8 cellular contexts compared by ENCODE assay signal in the genomic region with DNA sequence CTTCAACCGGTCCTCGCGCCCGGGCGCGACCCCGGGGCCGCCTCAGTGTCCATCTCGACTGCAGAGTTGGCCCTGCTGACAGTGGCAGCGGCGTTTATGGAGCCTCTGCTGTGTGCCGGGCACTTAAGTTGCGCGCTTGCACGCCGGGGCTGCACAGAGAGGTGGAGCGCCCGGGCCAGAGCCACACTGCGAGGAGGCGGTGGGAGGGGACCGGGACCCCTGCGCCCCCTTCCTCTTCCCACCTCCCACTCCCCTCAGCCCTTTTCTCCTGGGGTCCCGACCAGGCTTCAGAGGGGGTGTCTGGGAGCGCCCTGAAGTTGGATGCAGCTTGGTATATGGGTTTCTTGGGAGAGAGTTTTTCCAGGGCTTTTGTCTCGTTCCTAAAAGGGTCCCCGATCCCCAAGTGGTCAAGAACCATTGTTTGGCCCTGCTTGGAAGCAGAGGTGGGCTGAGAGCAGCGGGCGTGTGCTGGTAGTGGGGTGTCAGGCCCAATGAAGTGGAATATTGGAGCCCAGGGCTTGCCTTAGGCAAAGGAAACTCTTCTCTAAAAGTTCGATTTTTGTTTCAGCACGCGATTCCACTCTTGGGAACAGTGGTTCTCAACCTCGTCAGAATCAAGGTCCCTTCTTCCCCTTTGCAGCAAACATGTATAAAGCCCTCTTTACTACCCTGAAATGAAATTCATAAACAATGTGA. TPM values are rescaled to one million over a fixed set of nuclear protein-coding genes. Genes with fewer than 3 reads are reported as not detected.
A peak's percentile ranks its signal among the peaks of the same experiment; 100 is the strongest.
DNase-seq lines count a peak whose midpoint lies in the region; ATAC-seq and TF ChIP-seq lines count a peak whose summit lies in the region.

No MANE protein-coding gene starts in this region.

- in situ Hi-C loops in IMR-90 (cut with MboI; ENCODE audit: low sequenced_read_pairs) = loop anchor here (10.0 kb wide), 1 partner anchor 137 kb away; no protein-coding TSS in a partner anchor

- TF ChIP-seq CTCF in IMR-90 (conservative IDR thresholded peaks at IDR 0.05; ENCODE audit: low read depth, low read length) = no peak
- TF ChIP-seq CTCF in brain (conservative IDR thresholded peaks at IDR 0.05) = no peak
- TF ChIP-seq CTCF in right lobe of liver (IDR thresholded peaks at IDR 0.05) = no peak
- no peak for TF ChIP-seq CTCF in testis (IDR thresholded peaks at IDR 0.05)

- H4K20me1 ChIP-seq in BLaER1 (peaks cover 14% of the 10 kb centered on the region; the same call in 1 of the 2 replicates), IMR-90 (ENCODE audit: insufficient read depth, low read length) (no peaks in the 10 kb centered on the region)

- DNase-seq in IMR-90 (no peak), right lobe of liver (peak in 1 of 3 donors; percentile 62), testis (peak; percentile 48), HK-2 (ENCODE audit: unreplicated experiment) (no peak), germinal center (ENCODE audit: low spot score) (no peak)

- no peaks in the 10 kb centered on the region for H3K9me3 Mint-ChIP-seq in brain

- peaks cover 3% of the 10 kb centered on the region for H3K36me3 Mint-ChIP-seq in brain

- H2BK120ac ChIP-seq in IMR-90 (ENCODE audit: low read depth, low read length) = peak overlapping the region; percentile 67; the same call in 1 of the 2 replicates

- H3K4me2 ChIP-seq in BLaER1 = peak overlapping the region; percentile 95
- H3K4me2 ChIP-seq in IMR-90 (ENCODE audit: low read depth, low read length) = peak overlapping the region; percentile 84

- H3K79me1 ChIP-seq in IMR-90 (ENCODE audit: low read depth in 1 of 2, low read length in 2 of 2) = peaks cover 16 to 20% of the 10 kb centered on the region in 2 experiments

- 0% methylated on average over 10 of the region's 32 CpGs; no CpG with 5 or more reads in 1 of the 2 experiments for WGBS in IMR-90 (ENCODE audit: extremely low coverage in 2 of 2, insufficient read length in 1 of 2), 2 experiments
- WGBS in right lobe of liver (ENCODE audit: insufficient coverage, low coverage, low lambda C conversion rate, missing lambda C conversion rate) = 2% methylated on average over 8 of the region's 32 CpGs
- 0 to 1% methylated on average over 16 to 31 of the region's 32 CpGs for WGBS in testis, 2 donors

- dilution Hi-C loops in IMR-90 (cut with HindIII; ENCODE audit: low sequenced_read_pairs, unreplicated experiment) = no loop called here

- peak overlapping the region; percentile 83; the same call in 1 of the 2 replicates for H4K91ac ChIP-seq in IMR-90 (ENCODE audit: insufficient read depth, low read depth, low read length)

- H3K9me3 ChIP-seq in BLaER1 (no peaks in the 10 kb centered on the region), IMR-90 (ENCODE audit: control insufficient read depth, insufficient read depth, low read length) (no peaks in the 10 kb centered on the region), right lobe of liver (no peaks in the 10 kb centered on the region), testis (no peaks in the 10 kb centered on the region)

- peak overlapping the region; percentile 53 for H2AK9ac ChIP-seq in IMR-90 (replicated peaks; ENCODE audit: low read depth, low read length, poor library complexity)

- no peak overlapping the region for H2BK20ac ChIP-seq in IMR-90 (ENCODE audit: low read depth, low read length)

- peak overlapping the region; percentile 80 for H3K23ac ChIP-seq in IMR-90 (ENCODE audit: low read depth, low read length)

- CTCF ChIA-PET in IMR-90 (lab: Yijun Ruan, JAX) = no interaction called here

- H3K9ac ChIP-seq in BLaER1 (peak overlapping the region; percentile 96), IMR-90 (ENCODE audit: low read depth, low read length) (peak overlapping the region; percentile 85)

- H3K14ac ChIP-seq in IMR-90 (replicated peaks; ENCODE audit: low read depth, low read length) = peak overlapping the region; percentile 69

- peak overlapping the region; percentile 88 to 90; a peak in 3 of 4 replicates for H4K8ac ChIP-seq in IMR-90 (ENCODE audit: low read depth in 2 of 2, low read length in 2 of 2)

- intact Hi-C loops in IMR-90 (cut with micrococcal nuclease) (loop anchor here (5.0 kb wide), 4 partner anchors 116 to 216 kb away; partner anchors contain the start of gene ERCC4), right lobe of liver (cut with DNase I) (no loop called here), testis (cut with DNase I; ENCODE audit: low total_unique reads) (no loop called here)

- H3K27ac Mint-ChIP-seq in brain = peak overlapping the region; percentile 69 to 95 (median 87)

- no peak overlapping the region; the same call in 1 of the 2 replicates for H3K56ac ChIP-seq in IMR-90 (ENCODE audit: extremely low read depth, insufficient read depth, low read length)

- peaks cover 43% of the 10 kb centered on the region for H3K4me1 Mint-ChIP-seq in brain

- H3K4me3 ChIP-seq in BLaER1 (peak overlapping the region; percentile 98), IMR-90 (ENCODE audit: insufficient read depth, low read depth, low read length) (peak overlapping the region; percentile 84), right lobe of liver (peak overlapping the region; percentile 75 to 84 (median 82)), testis (peak overlapping the region; percentile 72 to 91)

- H2AFZ ChIP-seq in IMR-90 (replicated peaks; ENCODE audit: low read length, poor library complexity) = peak overlapping the region; percentile 100

- peak overlapping the region; percentile 44 for H4K5ac ChIP-seq in IMR-90 (ENCODE audit: low read depth, low read length)

- no peak overlapping the region for H2BK15ac ChIP-seq in IMR-90 (ENCODE audit: low read depth, low read length)

- ATAC-seq in GM19025 (IDR thresholded peaks at IDR 0.05; ENCODE audit: low read depth, unreplicated experiment) = peak; percentile 28
- ATAC-seq in IMR-90 (ENCODE audit: low read depth) = peak; percentile 75
- peak; percentile 2 to 43 (median 24) for ATAC-seq in right lobe of liver

- TF ChIP-seq POLR2A in IMR-90 (IDR thresholded peaks at IDR 0.05; ENCODE audit: low read depth, low read length) (no peak), right lobe of liver (IDR thresholded peaks at IDR 0.05) (no peak), testis (IDR thresholded peaks at IDR 0.05) (no peak)

- peaks cover 14% of the 10 kb centered on the region for H3K27me3 Mint-ChIP-seq in brain

- no peaks in the 10 kb centered on the region for H3K27me3 ChIP-seq in BLaER1
- H3K27me3 ChIP-seq in IMR-90 (ENCODE audit: control insufficient read depth, insufficient read depth, low read length) = no peaks in the 10 kb centered on the region; the same call in 1 of the 2 replicates
- H3K27me3 ChIP-seq in right lobe of liver = no peaks in the 10 kb centered on the region
- no peaks in the 10 kb centered on the region for H3K27me3 ChIP-seq in testis

- peaks cover 12% of the 10 kb centered on the region for H3K4me1 ChIP-seq in BLaER1
- no peaks in the 10 kb centered on the region for H3K4me1 ChIP-seq in IMR-90 (ENCODE audit: control insufficient read depth, insufficient read depth, low read length)
- H3K4me1 ChIP-seq in right lobe of liver = peaks cover 0 to 29% (median 3%) of the 10 kb centered on the region in 4 donors
- H3K4me1 ChIP-seq in testis = peaks cover 5% of the 10 kb centered on the region

- 0 out of 2 replicates have a peak, but pooled peaks cover 3% of the 10 kb centered on the region for H3K9me1 ChIP-seq in IMR-90 (ENCODE audit: insufficient read depth, low read length)

- peak overlapping the region; percentile 0; the same call in 1 of the 2 replicates for H2AK5ac ChIP-seq in IMR-90 (ENCODE audit: low read depth, low read length)

- TF ChIP-seq RAD21 in IMR-90 (IDR thresholded peaks at IDR 0.05; ENCODE audit: low read length) = no peak; the same call in 1 of the 2 replicates

- H3K27ac ChIP-seq in BLaER1 (peak overlapping the region; percentile 95), IMR-90 (ENCODE audit: insufficient read depth, low read length) (peak overlapping the region; percentile 68), right lobe of liver (peak overlapping the region; percentile 77 to 89 (median 81)), testis (peak overlapping the region; percentile 87 to 91)

- H3K4me3 Mint-ChIP-seq in brain = peak overlapping the region; percentile 89 to 95 (median 94)

- H3K36me3 ChIP-seq in BLaER1 = peaks cover 12% of the 10 kb centered on the region
- H3K36me3 ChIP-seq in IMR-90 (ENCODE audit: control insufficient read depth, insufficient read depth, low read length) = 0 out of 2 replicates have a peak, but pooled peaks cover 1% of the 10 kb centered on the region
- peaks cover 0 to 6% (median 0%) of the 10 kb centered on the region in 4 donors for H3K36me3 ChIP-seq in right lobe of liver
- H3K36me3 ChIP-seq in testis (ENCODE audit: low read depth, missing control alignments) = no peaks in the 10 kb centered on the region

- H3K18ac ChIP-seq in IMR-90 (ENCODE audit: low read depth, low read length) = no peak overlapping the region; the same call in 1 of the 2 replicates

- POLR2A ChIA-PET in IMR-90 (lab: Charles Lee; ENCODE audit: unreplicated experiment) = no interaction called here

- H3K4ac ChIP-seq in IMR-90 (ENCODE audit: low read depth, low read length) = peak overlapping the region; percentile 27

- BruUV-seq in IMR-90 (replicated peaks; lab: Mats Ljungman, UMichigan) = no TSS peak

- H2BK5ac ChIP-seq in IMR-90 (ENCODE audit: low read depth, low read length, poor library complexity, severe bottlenecking) = no peak overlapping the region

TF ChIP-seq in IMR-90, 13 proteins besides CTCF, POLR2A, EP300 and RAD21:
- TF ChIP-seq RFX5 (IDR thresholded peaks at IDR 0.05; ENCODE audit: low read depth, low read length) (no peak), USF2 (IDR thresholded peaks at IDR 0.05; ENCODE audit: low read depth, low read length) (no peak)

RNA-seq across cellular contexts. Expression of gene MRTFB, which starts 0.6 kb away (rescaled TPM):
- total RNA-seq in IMR-90 (2012; rRNA removed) = 5.4 and 6.9 TPM in 2 replicates
- polyA plus RNA-seq in IMR-90 (2012; rRNA removed) = 4.4 and 5.6 TPM in 2 replicates
- polyA plus RNA-seq in IMR-90 (2012; cell fraction: cytosol; rRNA removed) = 1.5 and 3.4 TPM in 2 replicates
- polyA plus RNA-seq in IMR-90 (2012; cell fraction: nucleus; rRNA removed; ENCODE audit: low replicate concordance) = 3.6 and 10.7 TPM in 2 replicates
- 15.6 TPM for polyA plus RNA-seq in brain (ENCODE audit: insufficient read depth, low read depth, low replicate concordance)
- 10 to 100 TPM; 15.7 to 23.9 (median 18.6) TPM for total RNA-seq in right lobe of liver
- total RNA-seq in testis = 100 to 1,000 TPM in 1 of 2 donors, 10 to 100 TPM in 1; 91.4 to 140 TPM
- 41.4 TPM for polyA plus RNA-seq in testis (ENCODE audit: insufficient read depth, low read depth, low replicate concordance)

Comparison
In these comparisons a context has a peak if more than half of its experiments do, and no peak if none do; other contexts are left out.
1. ATAC-seq: peak in every context shown above with its lines; median percentile 75 in IMR-90; 28 in GM19025; 24 in right lobe of liver.